Comparison of ENCODE assay signal across 8 cellular contexts in the genomic region with DNA sequence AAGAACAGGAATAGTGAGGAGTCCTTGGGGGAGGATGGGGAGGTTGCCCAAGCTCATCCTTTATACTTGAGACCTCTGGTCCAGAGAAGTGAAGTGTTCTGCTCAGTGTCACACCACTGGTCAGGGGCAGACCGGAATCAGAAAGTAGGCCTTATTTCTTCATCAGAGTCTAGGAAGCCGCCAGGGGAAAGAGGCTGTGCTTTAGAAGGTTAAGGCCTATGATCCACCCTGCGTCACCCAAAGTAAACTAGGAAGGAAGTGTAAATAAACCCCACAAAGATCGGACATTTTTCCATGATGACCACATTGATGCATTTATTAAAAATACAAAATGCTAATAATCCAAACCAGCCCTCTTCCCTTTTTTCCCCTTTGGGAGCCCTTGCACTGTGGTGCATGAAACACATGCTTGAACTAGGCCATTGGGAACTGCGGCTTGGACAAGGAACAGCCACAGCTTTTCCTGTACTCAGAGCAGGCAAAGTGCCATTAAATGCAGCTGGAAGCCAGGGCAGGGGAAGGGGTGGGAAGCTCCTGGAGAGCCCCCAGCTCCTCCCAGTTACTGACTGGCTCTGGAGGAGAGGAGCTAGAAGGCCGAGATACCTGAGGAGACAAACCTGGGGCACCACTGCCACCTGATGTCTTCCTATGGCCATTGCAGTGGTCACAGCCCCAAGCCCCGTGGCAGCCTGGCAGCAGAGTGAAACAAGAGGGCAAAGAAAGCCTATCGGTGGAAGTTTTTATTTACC. TPM values are rescaled to one million over a fixed set of nuclear protein-coding genes. Genes with fewer than 3 reads are reported as not detected.
DNase-seq lines count a peak whose midpoint lies in the region; ATAC-seq, FAIRE-seq and TF ChIP-seq lines count a peak whose summit lies in the region.

No MANE protein-coding gene starts in this region.

- H3K4me1 Mint-ChIP-seq in activated B cell treated with CpG ODN at 0.5 μM for 24 hours: no peaks in the 10 kb centered on the region

- no peak overlapping the region for H3K27ac ChIP-seq in BLaER1 treated with 17β-estradiol and CSF1 and Interleukin-3, amounts not matched to agents 10 nM and 100 nM
- H3K27ac ChIP-seq in keratinocyte (ENCODE audit: control insufficient read depth, insufficient read depth, low read length): no peak overlapping the region

- dilution Hi-C loops in keratinocyte (cut with MboI; ENCODE audit: extremely low pct_ligation_motif_present, low sequenced_read_pairs): no loop called here

- no peaks in the 10 kb centered on the region for H3K9me3 ChIP-seq in BLaER1 treated with 17β-estradiol and CSF1 and Interleukin-3, amounts not matched to agents 10 nM and 100 nM (replicated peaks in 1 of 11)
- H3K9me3 ChIP-seq in keratinocyte (ENCODE audit: control insufficient read depth, low read depth, low read length): no peaks in the 10 kb centered on the region

- H3K4me3 ChIP-seq in BLaER1 treated with 17β-estradiol and CSF1 and Interleukin-3, amounts not matched to agents 10 nM and 100 nM: no peak overlapping the region
- H3K4me3 ChIP-seq in cardiac fibroblast (replicated peaks in 1 of 2; ENCODE audit: low read depth in 2 of 2, low read length in 2 of 2) (no peak overlapping the region), keratinocyte (ENCODE audit: control insufficient read depth in 2 of 3, extremely low read depth in 1 of 3, insufficient read depth in 2 of 3, low read depth in 1 of 3, low read length in 3 of 3) (no peak overlapping the region)

- TF ChIP-seq CTCF in activated B cell treated with CpG ODN at 0.5 μM for 24 hours (IDR thresholded peaks at IDR 0.05) (no peak), cardiac fibroblast (IDR thresholded peaks at IDR 0.05; ENCODE audit: low read depth, low read length) (peak; percentile 87), keratinocyte (optimal IDR thresholded peaks at IDR 0.05 in 1 of 3, IDR thresholded peaks at IDR 0.05 in 1 of 3, conservative IDR thresholded peaks at IDR 0.05 in 1 of 3; ENCODE audit: extremely low read depth in 1 of 3, insufficient read depth in 2 of 3, low read length in 3 of 3) (peak; percentile 94 to 98 (median 97))

- CTCF ChIA-PET in activated B cell treated with CpG ODN at 0.5 μM for 24 hours (lab: Charles Lee): interaction anchor here (0.6 to 2.7 kb wide), 9 partner anchors 11 to 629 kb away, joined by 3 to 17 read pairs (median 3); no protein-coding TSS in a partner anchor

- peaks cover 0 to 13% (median 9%) of the 10 kb centered on the region in 10 experiments; a peak in 11 of 20 replicates for H3K4me1 ChIP-seq in BLaER1 treated with 17β-estradiol and CSF1 and Interleukin-3, amounts not matched to agents 10 nM and 100 nM
- H3K4me1 ChIP-seq in keratinocyte (ENCODE audit: control insufficient read depth, extremely low read depth, insufficient read depth, low read length): peaks cover 10% of the 10 kb centered on the region

- H3K27ac Mint-ChIP-seq in activated B cell treated with CpG ODN at 0.5 μM for 24 hours: no peak overlapping the region

- no peaks in the 10 kb centered on the region for H3K27me3 Mint-ChIP-seq in activated B cell treated with CpG ODN at 0.5 μM for 24 hours

- POLR2A ChIA-PET in activated B cell treated with CpG ODN at 0.5 μM for 24 hours (lab: Charles Lee): no interaction called here

- peak; percentile 39 for FAIRE-seq in keratinocyte (lab: Jason Lieb, UNC)

- no peak overlapping the region for H3K9ac ChIP-seq in BLaER1 treated with 17β-estradiol and CSF1 and Interleukin-3, amounts not matched to agents 10 nM and 100 nM
- H3K9ac ChIP-seq in keratinocyte (ENCODE audit: control insufficient read depth, extremely low read depth, insufficient read depth, low read length): no peak overlapping the region

- intact Hi-C loops in activated B cell treated with CpG ODN at 0.5 μM for 24 hours (cut with micrococcal nuclease): loop anchor here (1.0 kb wide), 5 partner anchors 62 to 629 kb away; no protein-coding TSS in a partner anchor

- no peaks in the 10 kb centered on the region for H3K9me3 Mint-ChIP-seq in activated B cell treated with CpG ODN at 0.5 μM for 24 hours

- H3K4me3 Mint-ChIP-seq in activated B cell treated with CpG ODN at 0.5 μM for 24 hours: no peak overlapping the region

- no peaks in the 10 kb centered on the region for H3K27me3 ChIP-seq in BLaER1 treated with 17β-estradiol and CSF1 and Interleukin-3, amounts not matched to agents 10 nM and 100 nM
- H3K27me3 ChIP-seq in keratinocyte (ENCODE audit: control insufficient read depth, extremely low read depth, insufficient read depth, low read length): no peaks in the 10 kb centered on the region

- peaks cover 0 to 3% (median 0%) of the 10 kb centered on the region in 11 experiments; a peak in 5 of 22 replicates for H3K36me3 ChIP-seq in BLaER1 treated with 17β-estradiol and CSF1 and Interleukin-3, amounts not matched to agents 10 nM and 100 nM
- no peaks in the 10 kb centered on the region for H3K36me3 ChIP-seq in keratinocyte (ENCODE audit: control insufficient read depth in 2 of 2, extremely low read depth in 1 of 2, insufficient read depth in 2 of 2, low read length in 2 of 2)

- ATAC-seq in GM21717 (IDR thresholded peaks at IDR 0.05; ENCODE audit: unreplicated experiment) (peak; percentile 61), activated B cell treated with CpG ODN at 0.5 μM for 24 hours (ENCODE audit: low read depth) (peak; percentile 89), GM19395 (IDR thresholded peaks at IDR 0.05; ENCODE audit: unreplicated experiment) (no peak)

- H3K36me3 Mint-ChIP-seq in activated B cell treated with CpG ODN at 0.5 μM for 24 hours (ENCODE audit: low read depth): no peaks in the 10 kb centered on the region

- H3K9me1 ChIP-seq in keratinocyte (ENCODE audit: control insufficient read depth, extremely low read depth, insufficient read depth, low read length): no peaks in the 10 kb centered on the region

- H4K20me1 ChIP-seq in BLaER1 treated with 17β-estradiol and CSF1 and Interleukin-3, amounts not matched to agents 10 nM and 100 nM: no peaks in the 10 kb centered on the region
- no peaks in the 10 kb centered on the region for H4K20me1 ChIP-seq in keratinocyte (ENCODE audit: control insufficient read depth, extremely low read depth, insufficient read depth, low read length)

- H2AFZ ChIP-seq in keratinocyte (ENCODE audit: control insufficient read depth, low read length): no peak overlapping the region

- DNase-seq in NCI-H2081 (lab: John Stamatoyannopoulos, UW): peak; percentile 76 to 85
- DNase-seq in activated B cell treated with CpG ODN at 0.5 μM for 24 hours: peak; percentile 30
- peak; percentile 86 to 91 for DNase-seq in cardiac fibroblast (ENCODE audit: low read depth in 2 of 2)
- DNase-seq in keratinocyte (ENCODE audit: low read depth, low spot score): no peak
- peak; percentile 10 to 27 for DNase-seq in stimulated activated CD4-positive, alpha-beta T cell treated with anti-CD3 and anti-CD28 coated beads, Interleukin-15, amount 100 ng/mL, for 1 hour (ENCODE audit: low read depth in 1 of 2, low spot score in 1 of 2)

- peak overlapping the region in 6 of 11 experiments; percentile 13 to 25 (median 18); a peak in 6 of 22 replicates for H3K4me2 ChIP-seq in BLaER1 treated with 17β-estradiol and CSF1 and Interleukin-3, amounts not matched to agents 10 nM and 100 nM
- H3K4me2 ChIP-seq in keratinocyte (ENCODE audit: control insufficient read depth, extremely low read depth, insufficient read depth, low read depth, low read length): no peak overlapping the region

- H3K79me2 ChIP-seq in keratinocyte (ENCODE audit: control insufficient read depth, insufficient read depth, low read length): no peaks in the 10 kb centered on the region

RNA-seq across cellular contexts. Expression of a gene that starts 37.0 kb away (rescaled TPM):
- total RNA-seq in activated B cell treated with CpG ODN at 0.5 μM for 24 hours: 1.7 and 1.8 TPM in 2 replicates
- 1.7 to 6.2 TPM (median 5.5 TPM) in 3 replicates for polyA plus RNA-seq in keratinocyte
- 0.25 TPM for polyA plus RNA-seq in keratinocyte (2011; ENCODE audit: low read depth)
- 1.9 and 2.5 TPM in 2 replicates for polyA plus RNA-seq in keratinocyte (2011; cell fraction: cytosol; rRNA removed)
- polyA plus RNA-seq in keratinocyte (2011; cell fraction: nucleus; rRNA removed): 1.6 and 2.5 TPM in 2 replicates
- polyA plus RNA-seq in keratinocyte (2012; ENCODE audit: low replicate concordance): 0.37 and 7.6 TPM in 2 replicates
- polyA minus RNA-seq in keratinocyte: 4.0 to 5.6 TPM (median 5.2 TPM) in 3 replicates
- 9.4 TPM for polyA minus RNA-seq in keratinocyte (2011; cell fraction: cytosol; rRNA and poly(A)+ RNA removed)
- polyA minus RNA-seq in keratinocyte (2011; cell fraction: nucleus; rRNA and poly(A)+ RNA removed): 1.2 and 1.6 TPM in 2 replicates
